22 cellular contexts compared by ENCODE assay signal in genomic region chr11:20592741-20593140, GRCh38. TPM values are rescaled to one million over a fixed set of nuclear protein-coding genes. Genes with fewer than 3 reads are reported as not detected.
DNase-seq lines count a peak whose midpoint lies in the region; ATAC-seq, FAIRE-seq and TF ChIP-seq lines count a peak whose summit lies in the region.
"Had no signal": no experiment of that assay in that cellular context is flagged by ENCODE, and none has a peak within 500 bp of the region (broad histone marks: within the 10 kb centered on the region; RNA-seq: fewer than 3 reads in every experiment).

No MANE protein-coding gene starts in this region.

- no peak overlapping the region for H3K18ac ChIP-seq in H9 (ENCODE audit: insufficient read length, low read depth, low read length)

- H3K4me3 ChIP-seq in bronchial epithelial cell (ENCODE audit: low read depth, low read length) = no peak overlapping the region
- H3K4me3 ChIP-seq in thyroid gland (replicated peaks in 1 of 3) = no peak overlapping the region

- H3K36me3 ChIP-seq in bronchial epithelial cell (ENCODE audit: control insufficient read depth, insufficient read depth, low read length) = no peaks in the 10 kb centered on the region
- no peaks in the 10 kb centered on the region for H3K36me3 ChIP-seq in thyroid gland

- in situ Hi-C loops in ACHN (cut with HindIII; ENCODE audit: low pct_ligation_motif_present, low pct_unique_long_range_greater_than_20kb, low sequenced_read_pairs) = no loop called here

- no peak overlapping the region for H3K4me2 ChIP-seq in H9 (ENCODE audit: insufficient read depth, insufficient read length, low read length)
- H3K4me2 ChIP-seq: KMS-11, SK-N-SH had no signal

- no peak overlapping the region for H3K9ac ChIP-seq in H9 (ENCODE audit: extremely low read depth, insufficient read length, low read length)
- H3K9ac ChIP-seq: KMS-11, SK-N-SH had no signal

- H2AFZ ChIP-seq in H9 (ENCODE audit: low read length) = no peak overlapping the region

- no peak overlapping the region for H2AK5ac ChIP-seq in H9 (ENCODE audit: insufficient read length, low read length)

- WGBS in H9 (ENCODE audit: extremely low coverage, insufficient read length, low lambda C conversion rate) = no CpG with 5 or more reads among the region's 2 CpGs
- WGBS in thyroid gland, 2 donors = 52 to 61% methylated on average over 2 of the region's 2 CpGs

- H3K14ac ChIP-seq in H9 (ENCODE audit: insufficient read depth, low read length) = no peak overlapping the region

- no peak overlapping the region for H3K27ac Mint-ChIP-seq in H9
- H3K27ac Mint-ChIP-seq: T-helper 1 cell treated with Interleukin-12 subunit alpha and Interleukin-12 subunit beta and Interleukin-4 antibody, amounts not matched to agents 30 μg/mL and 1 μg/mL, for 36 hours had no signal

- peak; percentile 35; the same call in 2 of the 3 replicates for TF ChIP-seq CTCF in H9 (conservative IDR thresholded peaks at IDR 0.05)
- peak; percentile 4 for TF ChIP-seq CTCF in bronchial epithelial cell (IDR thresholded peaks at IDR 0.05; ENCODE audit: insufficient read depth, low read length, severe bottlenecking)
- TF ChIP-seq CTCF in thyroid gland (IDR thresholded peaks at IDR 0.05) = no peak

- no peak overlapping the region for H3K4me3 Mint-ChIP-seq in H9
- H3K4me3 Mint-ChIP-seq: T-helper 1 cell treated with Interleukin-12 subunit alpha and Interleukin-12 subunit beta and Interleukin-4 antibody, amounts not matched to agents 30 μg/mL and 1 μg/mL, for 36 hours had no signal

- intact Hi-C loops in thyroid gland (cut with DNase I) = no loop called here

- no peak for TF ChIP-seq POLR2A in thyroid gland (IDR thresholded peaks at IDR 0.05)

- no peak overlapping the region for H2BK120ac ChIP-seq in H9 (ENCODE audit: low read depth, low read length, poor library complexity, severe bottlenecking)

- H2BK12ac ChIP-seq in H9 (ENCODE audit: insufficient read length, low read depth, low read length) = no peak overlapping the region

- no peaks in the 10 kb centered on the region for H3K9me3 Mint-ChIP-seq in H9
- H3K9me3 Mint-ChIP-seq: T-helper 1 cell treated with Interleukin-12 subunit alpha and Interleukin-12 subunit beta and Interleukin-4 antibody, amounts not matched to agents 30 μg/mL and 1 μg/mL, for 36 hours had no signal

- H2BK20ac ChIP-seq in H9 (ENCODE audit: low read depth, low read length, poor library complexity, severe bottlenecking) = no peak overlapping the region

- peaks cover 46% of the 10 kb centered on the region for H3K27me3 Mint-ChIP-seq in H9 (ENCODE audit: low read depth)

- no peaks in the 10 kb centered on the region for H3K79me1 ChIP-seq in H9 (ENCODE audit: insufficient read depth, low read depth, low read length, poor library complexity, severe bottlenecking)

- DNase-seq in ACHN (peak; percentile 18), H9 (no peak), bronchial epithelial cell (ENCODE audit: low read depth) (no peak), left lobe of liver (ENCODE audit: low spot score) (no peak), KG1 (lab: John Stamatoyannopoulos, UW) (no peak), thyroid gland (no peak)
- DNase-seq: Calu3, GDM1, IMR-90, MM.1S, NCI-H2029, NCI-H446 treated with DMSO at 0.1 percent for 48 hours, NCI-H526, SK-N-SH, SW 1271 had no signal

- H3K23me2 ChIP-seq in H9 (ENCODE audit: insufficient read length, low read depth, low read length, poor library complexity, severe bottlenecking) = no peaks in the 10 kb centered on the region

- no peak overlapping the region for H3K4ac ChIP-seq in H9 (ENCODE audit: low read depth, low read length)

- H4K20me1 ChIP-seq in H9 (ENCODE audit: control insufficient read depth, insufficient read depth, insufficient read length) = no peaks in the 10 kb centered on the region

- no peaks in the 10 kb centered on the region for H3K9me3 ChIP-seq in H9 (ENCODE audit: control insufficient read depth, low read depth, low read length)
- H3K9me3 ChIP-seq in thyroid gland = no peaks in the 10 kb centered on the region
- H3K9me3 ChIP-seq: SK-N-SH had no signal

- H3K4me1 Mint-ChIP-seq in H9 = peaks cover 0 to 13% of the 10 kb centered on the region in 2 experiments; a peak in 3 of 4 replicates

- no peak overlapping the region for H3K56ac ChIP-seq in H9 (ENCODE audit: insufficient read length, low read depth, low read length)

- FAIRE-seq in bronchial epithelial cell (lab: Jason Lieb, UNC) = no peak
- FAIRE-seq: GM12891, H54, HTR-8/SVneo, RCC 7860 had no signal

- H3K36me3 Mint-ChIP-seq in H9 (ENCODE audit: insufficient read depth in 1 of 3, low read depth in 3 of 3) = no peaks in the 10 kb centered on the region; a peak in 1 of 7 replicates

- H3K23ac ChIP-seq in H9 (ENCODE audit: insufficient read length, low read depth, low read length) = no peak overlapping the region

- no peak overlapping the region for H3K27ac ChIP-seq in H9 (ENCODE audit: insufficient read length, low read depth, low read length)
- H3K27ac ChIP-seq in thyroid gland = no peak overlapping the region
- H3K27ac ChIP-seq: KMS-11 had no signal

- H3K4me1 ChIP-seq in H9 (ENCODE audit: insufficient read depth, low read length) (no peaks in the 10 kb centered on the region), thyroid gland (no peaks in the 10 kb centered on the region)

- no peak overlapping the region for H4K5ac ChIP-seq in H9 (ENCODE audit: insufficient read length, low read depth, low read length)

- ATAC-seq in left lobe of liver (peak; percentile 92), HG03342 (IDR thresholded peaks at IDR 0.05; ENCODE audit: unreplicated experiment) (no peak)

- no peaks in the 10 kb centered on the region for H3K79me2 ChIP-seq in H9 (ENCODE audit: insufficient read depth, low read length)

- no peak overlapping the region for H3T11ph ChIP-seq in H9 (ENCODE audit: low read length)

- H3K27me3 ChIP-seq in H9 (ENCODE audit: insufficient read depth, low read length) (peaks cover 21% of the 10 kb centered on the region), bronchial epithelial cell (ENCODE audit: control insufficient read depth, insufficient read depth, low read length) (peaks cover 19% of the 10 kb centered on the region), thyroid gland (peaks cover 4% of the 10 kb centered on the region)

- no peak overlapping the region for H4K8ac ChIP-seq in H9 (replicated peaks; ENCODE audit: insufficient read length, low read depth, low read length)

- no peak overlapping the region for H2BK15ac ChIP-seq in H9 (ENCODE audit: low read depth, low read length)

- no peak overlapping the region for H4K91ac ChIP-seq in H9 (ENCODE audit: insufficient read length, low read depth, low read length)

- no peak overlapping the region for H2BK5ac ChIP-seq in H9 (ENCODE audit: insufficient read length, low read length)

RNA-seq across cellular contexts. Expression of gene SLC6A5, which starts 6.7 kb away (rescaled TPM):
- not detected in 2 replicates for total RNA-seq in H9 (2021)
- not detected in 2 replicates for total RNA-seq in bronchial epithelial cell
- total RNA-seq in left lobe of liver = not detected
- not detected for total RNA-seq in thyroid gland
- total RNA-seq: Calu3, IMR-90 had no signal

Comparison
In these comparisons a context has a peak if more than half of its experiments do, and no peak if none do; other contexts are left out.
1. CTCF ChIP-seq: peak in H9 (single experiment) and bronchial epithelial cell (single experiment); none in thyroid gland (0 of 6).